1 cellular context compared by ENCODE assay signal in the genomic region with DNA sequence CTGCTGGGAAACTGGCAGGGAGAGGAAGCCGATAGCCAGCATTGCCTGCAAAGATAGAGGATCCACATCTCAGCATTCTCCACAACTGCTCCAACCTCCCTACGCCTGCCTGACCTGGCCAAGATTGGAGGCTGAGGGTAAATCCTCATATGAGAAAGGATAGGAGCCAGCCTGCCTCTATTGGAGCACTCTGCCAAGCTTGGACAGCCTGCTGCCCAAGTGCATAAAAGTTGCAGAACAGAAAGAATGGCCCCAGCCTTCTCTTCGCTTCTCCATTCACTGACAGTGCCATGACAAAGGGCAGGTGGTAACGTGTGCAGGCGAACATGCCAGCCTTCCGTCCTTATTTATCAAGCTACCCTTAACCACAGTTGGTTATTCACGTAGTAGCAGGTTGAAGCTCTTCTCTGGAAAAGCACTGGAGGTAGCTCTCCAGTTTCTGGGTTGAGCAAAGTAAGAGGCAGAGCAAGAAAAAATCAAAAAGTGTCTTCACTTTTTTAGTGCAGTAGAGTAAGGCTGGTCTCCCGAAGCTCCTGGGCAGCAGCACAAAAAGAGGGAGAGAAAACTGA.
A peak's percentile ranks its signal among the peaks of the same experiment; 100 is the strongest.
TF ChIP-seq lines count a peak whose summit lies in the region.

No MANE protein-coding gene starts in this region.

TF ChIP-seq in HepG2, 621 proteins besides CTCF, POLR2A, EP300 and RAD21:
- TF ChIP-seq, protein P1, sequence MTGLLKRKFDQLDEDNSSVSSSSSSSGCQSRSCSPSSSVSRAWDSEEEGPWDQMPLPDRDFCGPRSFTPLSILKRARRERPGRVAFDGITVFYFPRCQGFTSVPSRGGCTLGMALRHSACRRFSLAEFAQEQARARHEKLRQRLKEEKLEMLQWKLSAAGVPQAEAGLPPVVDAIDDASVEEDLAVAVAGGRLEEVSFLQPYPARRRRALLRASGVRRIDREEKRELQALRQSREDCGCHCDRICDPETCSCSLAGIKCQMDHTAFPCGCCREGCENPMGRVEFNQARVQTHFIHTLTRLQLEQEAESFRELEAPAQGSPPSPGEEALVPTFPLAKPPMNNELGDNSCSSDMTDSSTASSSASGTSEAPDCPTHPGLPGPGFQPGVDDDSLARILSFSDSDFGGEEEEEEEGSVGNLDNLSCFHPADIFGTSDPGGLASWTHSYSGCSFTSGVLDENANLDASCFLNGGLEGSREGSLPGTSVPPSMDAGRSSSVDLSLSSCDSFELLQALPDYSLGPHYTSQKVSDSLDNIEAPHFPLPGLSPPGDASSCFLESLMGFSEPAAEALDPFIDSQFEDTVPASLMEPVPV (CRISPR knock-in tag; IDR thresholded peaks at IDR 0.05): no peak
- TF ChIP-seq ZNF501 (CRISPR knock-in tag; IDR thresholded peaks at IDR 0.05): peak; percentile 10; the same call in 1 of the 2 replicates
